ENCODE assay signal across 1 cellular context in the genomic region with DNA sequence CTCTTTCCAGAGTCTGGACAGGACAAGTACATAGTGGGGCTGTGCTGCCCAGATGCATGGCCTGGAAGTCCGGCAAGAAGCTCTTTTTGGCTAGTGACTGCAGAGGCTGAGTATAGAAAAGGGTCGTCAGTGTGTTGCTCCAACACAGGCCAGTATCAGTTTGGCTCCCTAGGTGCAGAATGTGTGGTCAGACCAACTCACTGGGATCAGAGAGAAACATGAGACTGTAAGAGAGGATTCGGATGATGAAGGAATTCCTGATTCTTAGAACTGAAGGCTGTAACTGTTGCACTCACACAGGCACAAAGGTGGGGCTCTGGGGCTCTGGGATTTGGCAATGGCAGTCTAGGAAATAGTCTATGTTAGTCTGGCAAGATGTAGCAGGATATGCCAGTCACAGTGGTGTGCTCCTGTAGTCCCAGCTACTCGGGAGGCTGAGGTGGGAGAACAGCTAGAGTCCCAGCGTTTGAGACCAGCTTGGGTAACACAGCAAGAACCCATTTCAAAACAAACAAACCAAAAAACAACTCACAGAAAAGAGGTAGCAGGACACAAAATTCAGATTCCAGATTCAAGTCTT.
TF ChIP-seq lines count a peak whose summit lies in the region.

No MANE protein-coding gene starts in this region.

TF ChIP-seq in IMR-90, 13 proteins besides CTCF, POLR2A, EP300 and RAD21 (continued from another document):
- TF ChIP-seq, protein P1, sequence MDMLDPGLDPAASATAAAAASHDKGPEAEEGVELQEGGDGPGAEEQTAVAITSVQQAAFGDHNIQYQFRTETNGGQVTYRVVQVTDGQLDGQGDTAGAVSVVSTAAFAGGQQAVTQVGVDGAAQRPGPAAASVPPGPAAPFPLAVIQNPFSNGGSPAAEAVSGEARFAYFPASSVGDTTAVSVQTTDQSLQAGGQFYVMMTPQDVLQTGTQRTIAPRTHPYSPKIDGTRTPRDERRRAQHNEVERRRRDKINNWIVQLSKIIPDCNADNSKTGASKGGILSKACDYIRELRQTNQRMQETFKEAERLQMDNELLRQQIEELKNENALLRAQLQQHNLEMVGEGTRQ (IDR thresholded peaks at IDR 0.05; ENCODE audit: low read depth, low read length) = no peak
- TF ChIP-seq RFX5 (IDR thresholded peaks at IDR 0.05; ENCODE audit: low read depth, low read length) = no peak
- TF ChIP-seq MXI1 (IDR thresholded peaks at IDR 0.05; ENCODE audit: borderline replicate concordance, low read depth, low read length) = no peak
- TF ChIP-seq FOS (IDR thresholded peaks at IDR 0.05; ENCODE audit: low read depth, low read length) = no peak
- TF ChIP-seq, protein P2, sequence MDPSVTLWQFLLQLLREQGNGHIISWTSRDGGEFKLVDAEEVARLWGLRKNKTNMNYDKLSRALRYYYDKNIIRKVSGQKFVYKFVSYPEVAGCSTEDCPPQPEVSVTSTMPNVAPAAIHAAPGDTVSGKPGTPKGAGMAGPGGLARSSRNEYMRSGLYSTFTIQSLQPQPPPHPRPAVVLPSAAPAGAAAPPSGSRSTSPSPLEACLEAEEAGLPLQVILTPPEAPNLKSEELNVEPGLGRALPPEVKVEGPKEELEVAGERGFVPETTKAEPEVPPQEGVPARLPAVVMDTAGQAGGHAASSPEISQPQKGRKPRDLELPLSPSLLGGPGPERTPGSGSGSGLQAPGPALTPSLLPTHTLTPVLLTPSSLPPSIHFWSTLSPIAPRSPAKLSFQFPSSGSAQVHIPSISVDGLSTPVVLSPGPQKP (IDR thresholded peaks at IDR 0.05; ENCODE audit: borderline replicate concordance, low read depth, low read length) = no peak
- no peak for TF ChIP-seq RCOR1 (IDR thresholded peaks at IDR 0.05; ENCODE audit: insufficient replicate concordance, low read length)
- no peak for TF ChIP-seq SMC3 (IDR thresholded peaks at IDR 0.05; ENCODE audit: low read depth, low read length)
- no peak for TF ChIP-seq CEBPB (IDR thresholded peaks at IDR 0.05; ENCODE audit: low read depth, low read length)
